In the genomic region with DNA sequence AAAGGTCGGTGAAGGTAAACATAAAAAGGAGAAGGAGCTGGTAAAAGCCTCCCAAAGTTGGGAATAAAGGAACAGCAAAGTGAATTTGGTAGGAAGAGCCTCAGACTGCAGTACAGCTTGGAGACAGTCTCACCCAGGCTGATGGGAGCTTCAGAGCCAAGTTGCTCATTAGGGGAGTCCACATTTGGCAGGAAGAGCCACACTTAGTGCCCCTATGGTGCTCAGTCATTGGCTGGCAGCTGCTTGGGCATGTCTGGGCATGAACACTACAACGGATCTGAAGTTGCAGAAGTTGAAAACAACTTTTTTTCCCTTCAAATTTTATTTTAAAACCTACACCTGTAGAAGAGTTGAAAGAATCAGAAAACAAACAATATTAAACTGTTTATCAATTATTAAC, we compare ENCODE assay signal across 15 cellular contexts.
DNase-seq lines count a peak whose midpoint lies in the region; ATAC-seq, FAIRE-seq and TF ChIP-seq lines count a peak whose summit lies in the region.
"Had no signal": no experiment of that assay in that cellular context is flagged by ENCODE, and none has a peak within 500 bp of the region (broad histone marks: within the 10 kb centered on the region; RNA-seq: fewer than 3 reads in every experiment).

No MANE protein-coding gene starts in this region.

- H3K9ac ChIP-seq in mammary epithelial cell (ENCODE audit: insufficient read depth, low read length), result no peak overlapping the region

- no peaks in the 10 kb centered on the region for H3K36me3 Mint-ChIP-seq in activated CD4-positive, alpha-beta T cell treated with anti-CD3 and anti-CD28 coated beads, Interleukin-2, amount 10 ng/mL, durations not matched to agents 7 days and 5 days (ENCODE audit: low read depth)
- H3K36me3 Mint-ChIP-seq: activated naive CD8-positive, alpha-beta T cell; T-cell had no signal

- H3K27me3 ChIP-seq in mammary epithelial cell (ENCODE audit: insufficient read depth, low read length), result no peaks in the 10 kb centered on the region

- POLR2A ChIA-PET in activated CD4-positive, alpha-beta T cell treated with anti-CD3 and anti-CD28 coated beads, Interleukin-2, amount 10 ng/mL, durations not matched to agents 7 days and 5 days (lab: Charles Lee), result no interaction called here

- no peaks in the 10 kb centered on the region for H3K9me3 ChIP-seq in mammary epithelial cell (replicated peaks; ENCODE audit: insufficient read depth, low read length)

- BruUV-seq in mammary epithelial cell (replicated peaks; lab: Mats Ljungman, UMichigan), result no TSS peak

- H3K4me2 ChIP-seq in mammary epithelial cell (ENCODE audit: insufficient read depth, low read depth, low read length), result no peak overlapping the region

- no peaks in the 10 kb centered on the region for H3K79me2 ChIP-seq in mammary epithelial cell (ENCODE audit: insufficient read depth, low read length)

- TF ChIP-seq CTCF in AG10803 (conservative IDR thresholded peaks at IDR 0.05; ENCODE audit: low read length), result no peak
- no peak for TF ChIP-seq CTCF in mammary epithelial cell (conservative IDR thresholded peaks at IDR 0.05 in 1 of 2, IDR thresholded peaks at IDR 0.05 in 1 of 2; ENCODE audit: extremely low read depth in 1 of 2, insufficient read depth in 1 of 2, low read depth in 1 of 2, low read length in 2 of 2)

- H4K20me1 ChIP-seq in mammary epithelial cell (ENCODE audit: insufficient read depth, low read length), result no peaks in the 10 kb centered on the region

- dilution Hi-C loops in mammary epithelial cell (cut with HindIII; ENCODE audit: low sequenced_read_pairs), result no loop called here

- DNase-seq in AG10803 (ENCODE audit: low read depth), result peak; percentile 49
- DNase-seq in mammary epithelial cell, result peak; percentile 21
- no peak for DNase-seq in frontal cortex (ENCODE audit: low spot score in 2 of 2)
- no peak for DNase-seq in activated CD4-positive, CD25-positive, alpha-beta regulatory T cell treated with anti-CD3 and anti-CD28 coated beads, Interleukin-2, amount 50 U/mL, for 72 hours
- no peak for DNase-seq in activated CD4-positive, alpha-beta T cell treated with anti-CD3 and anti-CD28 coated beads, Interleukin-2, amount 10 ng/mL, durations not matched to agents 7 days and 5 days
- DNase-seq: activated CD8-positive, alpha-beta memory T cell treated with anti-CD3 and anti-CD28 coated beads for 24 hours; Karpas-422; NK-92 treated with Interleukin-12 subunit alpha and Interleukin-12 subunit beta, amount 100 ng/mL, for 24 hours; stimulated activated CD4-positive, alpha-beta T cell treated with anti-CD3 and anti-CD28 coated beads, Interleukin-2, amount 100 ng/mL, for 24 hours; T-cell had no signal

- no peaks in the 10 kb centered on the region for H3K27me3 Mint-ChIP-seq in activated CD4-positive, alpha-beta T cell treated with anti-CD3 and anti-CD28 coated beads, Interleukin-2, amount 10 ng/mL, durations not matched to agents 7 days and 5 days
- H3K27me3 Mint-ChIP-seq: activated naive CD8-positive, alpha-beta T cell; progenitor cell of endocrine pancreas; T-cell had no signal

- 44% methylated on average over 2 of the region's 2 CpGs for WGBS in mammary epithelial cell (ENCODE audit: low coverage, missing lambda C conversion rate)

- peaks cover 9% of the 10 kb centered on the region for H3K9me3 Mint-ChIP-seq in activated CD4-positive, alpha-beta T cell treated with anti-CD3 and anti-CD28 coated beads, Interleukin-2, amount 10 ng/mL, durations not matched to agents 7 days and 5 days

- H3K4me1 ChIP-seq in mammary epithelial cell (ENCODE audit: insufficient read depth, low read length), result peaks cover 4% of the 10 kb centered on the region

- peak overlapping the region; percentile 86 for H2AFZ ChIP-seq in mammary epithelial cell (ENCODE audit: low read depth, low read length)

- H3K36me3 ChIP-seq in mammary epithelial cell (ENCODE audit: insufficient read depth, low read length), result no peaks in the 10 kb centered on the region

- no peak for FAIRE-seq in frontal cortex (lab: Jason Lieb, UNC)

- H3K4me3 Mint-ChIP-seq in activated CD4-positive, alpha-beta T cell treated with anti-CD3 and anti-CD28 coated beads, Interleukin-2, amount 10 ng/mL, durations not matched to agents 7 days and 5 days, result no peak overlapping the region
- H3K4me3 Mint-ChIP-seq: activated naive CD8-positive, alpha-beta T cell; T-cell had no signal

- H3K27ac ChIP-seq in mammary epithelial cell (ENCODE audit: insufficient read depth, low read depth, low read length), result no peak overlapping the region

- H3K4me1 Mint-ChIP-seq in activated CD4-positive, alpha-beta T cell treated with anti-CD3 and anti-CD28 coated beads, Interleukin-2, amount 10 ng/mL, durations not matched to agents 7 days and 5 days, result no peaks in the 10 kb centered on the region
- H3K4me1 Mint-ChIP-seq: T-cell had no signal

- ATAC-seq in GM19025 (IDR thresholded peaks at IDR 0.05; ENCODE audit: low read depth, unreplicated experiment), result peak; percentile 68
- peak; percentile 80 for ATAC-seq in HG03520 (IDR thresholded peaks at IDR 0.05; ENCODE audit: unreplicated experiment)
- no peak for ATAC-seq in GM19328 (IDR thresholded peaks at IDR 0.05; ENCODE audit: unreplicated experiment)
- ATAC-seq: T-cell had no signal

- H3K27ac Mint-ChIP-seq in activated CD4-positive, alpha-beta T cell treated with anti-CD3 and anti-CD28 coated beads, Interleukin-2, amount 10 ng/mL, durations not matched to agents 7 days and 5 days, result no peak overlapping the region
- H3K27ac Mint-ChIP-seq: activated naive CD8-positive, alpha-beta T cell; progenitor cell of endocrine pancreas; T-cell had no signal

- CTCF ChIA-PET in mammary epithelial cell (lab: Charles Lee; ENCODE audit: low non-redundant PET), result no interaction called here
- CTCF ChIA-PET in activated CD4-positive, alpha-beta T cell treated with anti-CD3 and anti-CD28 coated beads, Interleukin-2, amount 10 ng/mL, durations not matched to agents 7 days and 5 days (lab: Charles Lee), result no interaction called here

- in situ Hi-C loops in mammary epithelial cell (cut with MboI; ENCODE audit: low sequenced_read_pairs in 2 of 2), result no loop called here

- H3K4me3 ChIP-seq in AG10803 (ENCODE audit: low read length), result no peak overlapping the region
- no peak overlapping the region for H3K4me3 ChIP-seq in mammary epithelial cell (replicated peaks in 1 of 3; ENCODE audit: insufficient read depth in 1 of 3, low read depth in 2 of 3, low read length in 3 of 3)

- intact Hi-C loops in mammary epithelial cell (cut with micrococcal nuclease), result no loop called here

Comparison
In these comparisons a context has a peak if more than half of its experiments do, and no peak if none do; other contexts are left out.
1. DNase-seq: peak in AG10803 (single experiment) and mammary epithelial cell (single experiment); none in frontal cortex (0 of 2), activated CD4-positive, CD25-positive, alpha-beta regulatory T cell treated with anti-CD3 and anti-CD28 coated beads, Interleukin-2, amount 50 U/mL, for 72 hours (single experiment) and activated CD4-positive, alpha-beta T cell treated with anti-CD3 and anti-CD28 coated beads, Interleukin-2, amount 10 ng/mL, durations not matched to agents 7 days and 5 days (single experiment).